Comparison of ENCODE assay signal across 29 cellular contexts in genomic region chr22:47738472-47739013, GRCh38.
"Had no signal": no experiment of that assay in that cellular context is flagged by ENCODE, and none has a peak within 500 bp of the region (broad histone marks: within the 10 kb centered on the region; RNA-seq: fewer than 3 reads in every experiment).

No MANE protein-coding gene starts in this region.

- H3K36me3 ChIP-seq: ascending aorta, cardiac muscle cell, Peyer's patch, SJSA1 had no signal

- H3K27me3 ChIP-seq: ascending aorta, cardiac muscle cell, Peyer's patch had no signal

- FAIRE-seq: TTC549 had no signal

- H3K27ac ChIP-seq: ascending aorta, cardiac muscle cell, Peyer's patch, SJSA1 had no signal

- H3K4me3 ChIP-seq: ascending aorta, cardiac muscle cell, Peyer's patch, SJSA1 had no signal

- DNase-seq: activated CD4-positive, alpha-beta T cell treated with anti-CD3 and anti-CD28 coated beads, Interleukin-2, amount 10 ng/mL, durations not matched to agents 24 days and 14 days; activated CD4-positive, alpha-beta T cell treated with anti-CD3 and anti-CD28 coated beads, Interleukin-2, amount 50 U/mL, for 4 hours; activated CD8-positive, alpha-beta T cell treated with anti-CD3 and anti-CD28 coated beads, Interleukin-2, amount 10 ng/mL, durations not matched to agents 7 days and 5 days; activated gamma-delta T cell treated with Interleukin-2 at 50 U/mL for 16 hours; activated naive CD4-positive, alpha-beta T cell treated with anti-CD3 and anti-CD28 coated beads, Interleukin-2, amount 50 U/mL, for 16 hours; activated naive CD8-positive, alpha-beta T cell treated with anti-CD3 and anti-CD28 coated beads for 36 hours; activated T-cell treated with anti-CD3 and anti-CD28 coated beads, Interleukin-2, amount 50 U/mL, for 24 hours; amniotic stem cell; Karpas-422; KBM-7; NCI-H1105; NCI-H1417 treated with DMSO at 0.1 percent for 48 hours; NCI-H187 treated with DMSO at 0.1 percent for 48 hours; NCI-H2081; NCI-H226; NCI-H446 treated with DMSO at 0.1 percent for 48 hours; NCI-H524; NCI-H69; NCI-H82; NK-92 treated with Interleukin-12 subunit alpha and Interleukin-12 subunit beta, amount 100 ng/mL, for 24 hours; PC-3; Peyer's patch; RPMI8226; SHP77 treated with DMSO at 0.1 percent for 48 hours; SW 1271 had no signal

- H3K4me1 ChIP-seq: ascending aorta, Peyer's patch, SJSA1 had no signal

- ATAC-seq: activated CD8-positive, alpha-beta T cell treated with anti-CD3 and anti-CD28 coated beads, Interleukin-2, amount 10 ng/mL, durations not matched to agents 7 days and 5 days; PC-3 had no signal

- H3K9me3 ChIP-seq: ascending aorta, Peyer's patch, SJSA1 had no signal
